Comparison of ENCODE assay signal across 8 cellular contexts in genomic region chrX:30652527-30653414, GRCh38. TPM values are rescaled to one million over a fixed set of nuclear protein-coding genes. Genes with fewer than 3 reads are reported as not detected.
DNase-seq lines count a peak whose midpoint lies in the region; ATAC-seq and TF ChIP-seq lines count a peak whose summit lies in the region.

No MANE protein-coding gene starts in this region.

- H3K27me3 ChIP-seq in H7 (ENCODE audit: control insufficient read depth, insufficient read depth, low read length) (no peaks in the 10 kb centered on the region; the same call in 1 of the 2 replicates), RWPE2 (ENCODE audit: insufficient read depth, poor library complexity, severe bottlenecking) (no peaks in the 10 kb centered on the region), neural cell (ENCODE audit: insufficient read depth, low read depth, low read length) (no peaks in the 10 kb centered on the region)

- peak overlapping the region; percentile 76 for H3K4me3 ChIP-seq in H7 (ENCODE audit: insufficient read depth, low read depth, low read length)
- H3K4me3 ChIP-seq in RWPE2 (ENCODE audit: severe bottlenecking), result peak overlapping the region; percentile 55
- peak overlapping the region; percentile 75 for H3K4me3 ChIP-seq in fibroblast of villous mesenchyme (ENCODE audit: low read depth, low read length)
- H3K4me3 ChIP-seq in neural cell (ENCODE audit: low read length), result peak overlapping the region; percentile 76

- no peaks in the 10 kb centered on the region for H3K79me2 ChIP-seq in neural cell (replicated peaks; ENCODE audit: insufficient read depth, low read length)

- DNase-seq in ELR (ENCODE audit: low read depth) (peak; percentile 91), H7 (peak; percentile 93), LoVo (ENCODE audit: low spot score) (peak; percentile 84), RWPE2 (ENCODE audit: low spot score) (peak; percentile 89), fibroblast of villous mesenchyme (ENCODE audit: low read depth) (peak; percentile 95)
- DNase-seq in activated effector memory CD4-positive, alpha-beta T cell treated with Interleukin-2 at 50 U/mL for 16 hours, result peak; percentile 82

- H3K36me3 ChIP-seq in H7 (replicated peaks; ENCODE audit: control insufficient read depth, insufficient read depth, low read length) (no peaks in the 10 kb centered on the region), RWPE2 (ENCODE audit: low read depth) (no peaks in the 10 kb centered on the region), neural cell (ENCODE audit: insufficient read depth, low read length) (no peaks in the 10 kb centered on the region)

- peaks cover 5% of the 10 kb centered on the region for H3K4me1 ChIP-seq in RWPE2 (ENCODE audit: insufficient read depth, poor library complexity, severe bottlenecking)

- peak overlapping the region; percentile 96 for H3K27ac Mint-ChIP-seq in stimulated activated naive CD8-positive, alpha-beta T cell treated with anti-CD3 and anti-CD28 coated beads, Interleukin-15, Interleukin-2, amounts not matched to agents 100 ng/mL and 50 ng/mL, for 24 hours

- H3K9me3 Mint-ChIP-seq in stimulated activated naive CD8-positive, alpha-beta T cell treated with anti-CD3 and anti-CD28 coated beads, Interleukin-15, Interleukin-2, amounts not matched to agents 100 ng/mL and 50 ng/mL, for 24 hours, result no peaks in the 10 kb centered on the region

- H3K36me3 Mint-ChIP-seq in stimulated activated naive CD8-positive, alpha-beta T cell treated with anti-CD3 and anti-CD28 coated beads, Interleukin-15, Interleukin-2, amounts not matched to agents 100 ng/mL and 50 ng/mL, for 24 hours (ENCODE audit: low read depth), result peaks cover 20% of the 10 kb centered on the region

- H3K27ac ChIP-seq in RWPE2 (ENCODE audit: poor library complexity, severe bottlenecking), result no peak overlapping the region
- H3K27ac ChIP-seq in neural cell (ENCODE audit: low read length), result no peak overlapping the region

- H3F3A ChIP-seq in neural cell (ENCODE audit: insufficient read depth, low read length, poor library complexity, severe bottlenecking), result no peaks in the 10 kb centered on the region

- no peak for TF ChIP-seq RAD21 in neural cell (conservative IDR thresholded peaks at IDR 0.05)

- peak; percentile 89 for ATAC-seq in RWPE2 (ENCODE audit: low read depth)

- peak overlapping the region; percentile 40 for H2AFZ ChIP-seq in neural cell (ENCODE audit: low read depth, low read length)

- TF ChIP-seq CTCF in RWPE2 (IDR thresholded peaks at IDR 0.05; ENCODE audit: poor library complexity, severe bottlenecking) (no peak), fibroblast of villous mesenchyme (IDR thresholded peaks at IDR 0.05; ENCODE audit: insufficient read depth, low read depth, low read length) (no peak), neural cell (IDR thresholded peaks at IDR 0.05; ENCODE audit: poor library complexity, severe bottlenecking) (no peak)

- no peaks in the 10 kb centered on the region for H4K20me1 ChIP-seq in neural cell (ENCODE audit: insufficient read depth)

- no peak for TF ChIP-seq EP300 in neural cell (conservative IDR thresholded peaks at IDR 0.05; ENCODE audit: poor library complexity, severe bottlenecking)

- H3K4me3 Mint-ChIP-seq in stimulated activated naive CD8-positive, alpha-beta T cell treated with anti-CD3 and anti-CD28 coated beads, Interleukin-15, Interleukin-2, amounts not matched to agents 100 ng/mL and 50 ng/mL, for 24 hours, result peak overlapping the region; percentile 89

- H3K4me1 Mint-ChIP-seq in stimulated activated naive CD8-positive, alpha-beta T cell treated with anti-CD3 and anti-CD28 coated beads, Interleukin-15, Interleukin-2, amounts not matched to agents 100 ng/mL and 50 ng/mL, for 24 hours (ENCODE audit: low read depth), result peaks cover 53% of the 10 kb centered on the region

- no peaks in the 10 kb centered on the region for H3K9me2 ChIP-seq in neural cell (ENCODE audit: insufficient read depth, low read length)

- no peaks in the 10 kb centered on the region for H3K27me3 Mint-ChIP-seq in stimulated activated naive CD8-positive, alpha-beta T cell treated with anti-CD3 and anti-CD28 coated beads, Interleukin-15, Interleukin-2, amounts not matched to agents 100 ng/mL and 50 ng/mL, for 24 hours

- H3K4me2 ChIP-seq in neural cell (ENCODE audit: low read length), result no peak overlapping the region

- H3K9ac ChIP-seq in neural cell (ENCODE audit: low read length), result peak overlapping the region; percentile 59

- H3K9me3 ChIP-seq in RWPE2 (ENCODE audit: severe bottlenecking) (no peaks in the 10 kb centered on the region), neural cell (ENCODE audit: low read length) (no peaks in the 10 kb centered on the region)

TF ChIP-seq in neural cell, 6 proteins besides CTCF, POLR2A, EP300 and RAD21:
- TF ChIP-seq EZH2 (IDR thresholded peaks at IDR 0.05; ENCODE audit: borderline replicate concordance, insufficient read depth, low read length, poor library complexity, severe bottlenecking), result no peak
- TF ChIP-seq REST (IDR thresholded peaks at IDR 0.05; ENCODE audit: borderline replicate concordance), result no peak
- no peak for TF ChIP-seq TAF1 (IDR thresholded peaks at IDR 0.05; ENCODE audit: low read depth)
- TF ChIP-seq MXI1 (conservative IDR thresholded peaks at IDR 0.05; ENCODE audit: poor library complexity, severe bottlenecking), result peak; percentile 52
- no peak for TF ChIP-seq POLR2AphosphoS5 (IDR thresholded peaks at IDR 0.05)
- TF ChIP-seq SMC3 (conservative IDR thresholded peaks at IDR 0.05; ENCODE audit: poor library complexity), result no peak

RNA-seq across cellular contexts. Expression of gene GK, which starts 0.5 kb away (rescaled TPM):
- total RNA-seq in H7 (2014; rRNA removed; shearing (Covaris generic)), result 6.8 and 9.1 TPM in 2 replicates
- total RNA-seq in fibroblast of villous mesenchyme, result 11.7 and 15.1 TPM in 2 replicates
- polyA plus RNA-seq in neural cell, result 4.8 and 6.3 TPM in 2 replicates
- 7.1 and 10.2 TPM in 2 replicates for polyA minus RNA-seq in neural cell
